Comparison of ENCODE assay signal across 28 cellular contexts in genomic region chr6:130670142-130670541, GRCh38.
DNase-seq lines count a peak whose midpoint lies in the region; TF ChIP-seq lines count a peak whose summit lies in the region.
"Had no signal": no experiment of that assay in that cellular context is flagged by ENCODE, and none has a peak within 500 bp of the region (broad histone marks: within the 10 kb centered on the region; RNA-seq: fewer than 3 reads in every experiment).

No MANE protein-coding gene starts in this region.

- no peak for TF ChIP-seq POLR2A in vagina (IDR thresholded peaks at IDR 0.05)

- no peaks in the 10 kb centered on the region for H3K27me3 ChIP-seq in vagina
- H3K27me3 ChIP-seq: BLaER1, hepatocyte, neutrophil, spleen, tibial artery had no signal

- no peak overlapping the region for H3K4me3 ChIP-seq in vagina
- H3K4me3 ChIP-seq: BLaER1, GM23338, hepatocyte, mucosa of descending colon, SK-N-MC, spleen, tibial artery had no signal

- no peaks in the 10 kb centered on the region for H3K36me3 ChIP-seq in vagina
- H3K36me3 ChIP-seq: BLaER1, neutrophil, spleen, tibial artery had no signal

- intact Hi-C loops in vagina (cut with DNase I), result loop anchor here (10.0 kb wide), 1 partner anchor 65 kb away; no protein-coding TSS in a partner anchor

- no peaks in the 10 kb centered on the region for H3K9me3 ChIP-seq in vagina
- H3K9me3 ChIP-seq: BLaER1, mucosa of descending colon, neutrophil, spleen, tibial artery had no signal

- no peak for TF ChIP-seq CTCF in vagina (IDR thresholded peaks at IDR 0.05)

- DNase-seq in NCI-H524 (lab: John Stamatoyannopoulos, UW) (peak; percentile 19 to 71), NCI-H524 treated with DMSO at 0.1 percent for 48 hours (lab: John Stamatoyannopoulos, UW) (no peak), SHP77 treated with DMSO at 0.1 percent for 48 hours (lab: John Stamatoyannopoulos, UW) (peak; percentile 10), medulla oblongata (ENCODE audit: extremely low spot score) (peak; percentile 7), vagina (ENCODE audit: extremely low spot score in 2 of 2) (no peak), NCI-H748 treated with DMSO at 0.1 percent for 48 hours (lab: John Stamatoyannopoulos, UW) (no peak), cerebellar cortex (ENCODE audit: low spot score) (no peak), NCI-H526 (lab: John Stamatoyannopoulos, UW) (no peak)
- DNase-seq: ACHN; activated B cell treated with CpG ODN at 0.5 μM for 24 hours; activated CD4-positive, alpha-beta T cell treated with anti-CD3 and anti-CD28 coated beads, Interleukin-2, amount 50 U/mL, for 4 hours; activated CD8-positive, alpha-beta memory T cell treated with anti-CD3 and anti-CD28 coated beads, Interleukin-2, amount 50 U/mL, for 48 hours; activated effector memory CD4-positive, alpha-beta T cell treated with anti-CD3 and anti-CD28 coated beads, Interleukin-2, amount 50 U/mL, for 16 hours; effector CD8-positive, alpha-beta T cell; erythroblast; foreskin melanocyte; mucosa of descending colon; NCI-H1105 treated with DMSO at 0.1 percent for 48 hours; NCI-H774; spleen; stimulated activated CD4-positive, alpha-beta T cell treated with anti-CD3 and anti-CD28 coated beads, Interleukin-4, amount 100 ng/mL, for 1 hour; stimulated activated naive CD8-positive, alpha-beta T cell treated with anti-CD3 and anti-CD28 coated beads, Interleukin-15, Interleukin-2, amounts not matched to agents 100 U/mL and 50 U/mL, for 24 hours; tibial artery had no signal

- peak overlapping the region; percentile 63 for H3K27ac ChIP-seq in vagina
- H3K27ac ChIP-seq: BLaER1, hepatocyte, neutrophil, SK-N-MC, spleen, tibial artery had no signal

- peaks cover 10% of the 10 kb centered on the region for H3K4me1 ChIP-seq in vagina
- H3K4me1 ChIP-seq: BLaER1, spleen had no signal

Comparison
In these comparisons a context has a peak if more than half of its experiments do, and no peak if none do; other contexts are left out.
1. DNase-seq: peak in NCI-H524 (2 of 2), SHP77 treated with DMSO at 0.1 percent for 48 hours (single experiment) and medulla oblongata (single experiment); none in NCI-H524 treated with DMSO at 0.1 percent for 48 hours (single experiment), vagina (0 of 2), NCI-H748 treated with DMSO at 0.1 percent for 48 hours (single experiment), cerebellar cortex (single experiment) and NCI-H526 (0 of 2).